23 cellular contexts compared by ENCODE assay signal in genomic region chr4:185945238-185945637, GRCh38.
"Had no signal": no experiment of that assay in that cellular context is flagged by ENCODE, and none has a peak within 500 bp of the region (broad histone marks: within the 10 kb centered on the region; RNA-seq: fewer than 3 reads in every experiment).

No MANE protein-coding gene starts in this region.

- DNase-seq: effector CD4-positive, alpha-beta T cell; foreskin keratinocyte; heart left ventricle; kidney; natural killer cell; occipital lobe; pancreas; small intestine; stimulated activated CD4-positive, alpha-beta T cell treated with anti-CD3 and anti-CD28 coated beads, Interleukin-15, amount 100 ng/mL, for 24 hours; stimulated activated CD4-positive, alpha-beta T cell treated with anti-CD3 and anti-CD28 coated beads, Interleukin-2, amount 100 ng/mL, for 48 hours; stimulated activated naive B cell treated with anti-CD40 and anti-IgM and Interleukin-4, amounts not matched to agents 10 μg/mL and 1 μg/mL and 100 μg/mL, for 72 hours; upper lobe of left lung had no signal

- H3K9me3 Mint-ChIP-seq: memory B cell; stimulated activated naive B cell treated with anti-CD40 and anti-IgM and Interleukin-4, amounts not matched to agents 10 μg/mL and 1 μg/mL and 100 μg/mL, for 72 hours; stimulated activated naive CD8-positive, alpha-beta T cell treated with anti-CD3 and anti-CD28 coated beads, Interleukin-15, Interleukin-2, amounts not matched to agents 100 ng/mL and 50 ng/mL, for 24 hours had no signal

- H3K4me3 Mint-ChIP-seq: memory B cell; natural killer cell; stimulated activated naive B cell treated with anti-CD40 and anti-IgM and Interleukin-4, amounts not matched to agents 10 μg/mL and 1 μg/mL and 100 μg/mL, for 72 hours; stimulated activated naive CD8-positive, alpha-beta T cell treated with anti-CD3 and anti-CD28 coated beads, Interleukin-15, Interleukin-2, amounts not matched to agents 100 ng/mL and 50 ng/mL, for 24 hours had no signal

- H3K27me3 ChIP-seq: foreskin keratinocyte, gastroesophageal sphincter, heart left ventricle, hepatocyte, pancreas, tibial nerve, upper lobe of left lung had no signal

- H3K36me3 Mint-ChIP-seq: memory B cell; natural killer cell; stimulated activated naive B cell treated with anti-CD40 and anti-IgM and Interleukin-4, amounts not matched to agents 10 μg/mL and 1 μg/mL and 100 μg/mL, for 72 hours had no signal

- ATAC-seq: foreskin keratinocyte; gastroesophageal sphincter; heart left ventricle; left lobe of liver; pancreas; sciatic nerve; stimulated activated naive B cell treated with anti-CD40 and anti-IgM and Interleukin-4, amounts not matched to agents 10 μg/mL and 1 μg/mL and 100 μg/mL, for 72 hours had no signal

- H3K4me1 ChIP-seq: foreskin keratinocyte, gastroesophageal sphincter, heart left ventricle, pancreas, tibial nerve, upper lobe of left lung had no signal

- H3K4me3 ChIP-seq: coronary artery, gastroesophageal sphincter, heart left ventricle, hepatocyte, lung, pancreas, thoracic aorta, tibial nerve, upper lobe of left lung had no signal

- H3K36me3 ChIP-seq: gastroesophageal sphincter, heart left ventricle, pancreas, thoracic aorta, tibial nerve, upper lobe of left lung had no signal

- H3K27ac Mint-ChIP-seq: memory B cell; natural killer cell; progenitor cell of endocrine pancreas; stimulated activated naive B cell treated with anti-CD40 and anti-IgM and Interleukin-4, amounts not matched to agents 10 μg/mL and 1 μg/mL and 100 μg/mL, for 72 hours; stimulated activated naive CD8-positive, alpha-beta T cell treated with anti-CD3 and anti-CD28 coated beads, Interleukin-15, Interleukin-2, amounts not matched to agents 100 ng/mL and 50 ng/mL, for 24 hours had no signal

- H3K9me3 ChIP-seq: gastroesophageal sphincter, heart left ventricle, pancreas, thoracic aorta, tibial nerve, upper lobe of left lung had no signal

- H3K4me1 Mint-ChIP-seq: memory B cell; stimulated activated naive B cell treated with anti-CD40 and anti-IgM and Interleukin-4, amounts not matched to agents 10 μg/mL and 1 μg/mL and 100 μg/mL, for 72 hours had no signal

- H3K27ac ChIP-seq: coronary artery, foreskin keratinocyte, gastroesophageal sphincter, heart left ventricle, hepatocyte, pancreas, thoracic aorta, tibial nerve, upper lobe of left lung had no signal
